Comparison of ENCODE assay signal across 1 cellular context in the genomic region with DNA sequence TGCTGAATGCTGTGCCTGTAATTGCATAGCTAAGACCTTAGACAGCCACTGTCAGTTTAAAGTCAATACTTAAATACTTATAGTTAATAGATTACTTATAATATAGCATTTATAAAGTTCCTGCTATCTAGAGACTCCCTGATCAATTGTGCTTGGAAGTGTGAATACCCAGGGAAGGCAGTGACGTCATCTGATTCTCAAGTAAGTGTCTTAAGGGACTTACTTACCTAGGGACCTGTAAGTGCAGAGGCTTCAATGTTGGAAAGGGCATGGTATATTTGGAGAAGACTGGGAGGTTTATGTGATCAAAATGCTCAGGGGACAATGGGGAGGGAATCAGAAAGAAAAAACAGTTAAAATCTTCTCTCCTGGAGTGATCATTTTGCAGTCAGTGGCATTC.
TF ChIP-seq lines count a peak whose summit lies in the region.

No MANE protein-coding gene starts in this region.

TF ChIP-seq in GM12878, 131 proteins besides CTCF, POLR2A, EP300 and RAD21:
- TF ChIP-seq ATF7 (IDR thresholded peaks at IDR 0.05; ENCODE audit: low read depth) (peak; percentile 53), SMC3 (IDR thresholded peaks at IDR 0.05; ENCODE audit: borderline replicate concordance, low read length) (no peak), IKZF2 (IDR thresholded peaks at IDR 0.05) (no peak)
- TF ChIP-seq, protein P1, sequence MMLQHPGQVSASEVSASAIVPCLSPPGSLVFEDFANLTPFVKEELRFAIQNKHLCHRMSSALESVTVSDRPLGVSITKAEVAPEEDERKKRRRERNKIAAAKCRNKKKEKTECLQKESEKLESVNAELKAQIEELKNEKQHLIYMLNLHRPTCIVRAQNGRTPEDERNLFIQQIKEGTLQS (IDR thresholded peaks at IDR 0.05; ENCODE audit: borderline replicate concordance, extremely low read depth, low read depth, low read length), result no peak
TF ChIP-seq in GM12878: peak in this region for 1.
